Comparison of ENCODE assay signal across 8 cellular contexts in the genomic region with DNA sequence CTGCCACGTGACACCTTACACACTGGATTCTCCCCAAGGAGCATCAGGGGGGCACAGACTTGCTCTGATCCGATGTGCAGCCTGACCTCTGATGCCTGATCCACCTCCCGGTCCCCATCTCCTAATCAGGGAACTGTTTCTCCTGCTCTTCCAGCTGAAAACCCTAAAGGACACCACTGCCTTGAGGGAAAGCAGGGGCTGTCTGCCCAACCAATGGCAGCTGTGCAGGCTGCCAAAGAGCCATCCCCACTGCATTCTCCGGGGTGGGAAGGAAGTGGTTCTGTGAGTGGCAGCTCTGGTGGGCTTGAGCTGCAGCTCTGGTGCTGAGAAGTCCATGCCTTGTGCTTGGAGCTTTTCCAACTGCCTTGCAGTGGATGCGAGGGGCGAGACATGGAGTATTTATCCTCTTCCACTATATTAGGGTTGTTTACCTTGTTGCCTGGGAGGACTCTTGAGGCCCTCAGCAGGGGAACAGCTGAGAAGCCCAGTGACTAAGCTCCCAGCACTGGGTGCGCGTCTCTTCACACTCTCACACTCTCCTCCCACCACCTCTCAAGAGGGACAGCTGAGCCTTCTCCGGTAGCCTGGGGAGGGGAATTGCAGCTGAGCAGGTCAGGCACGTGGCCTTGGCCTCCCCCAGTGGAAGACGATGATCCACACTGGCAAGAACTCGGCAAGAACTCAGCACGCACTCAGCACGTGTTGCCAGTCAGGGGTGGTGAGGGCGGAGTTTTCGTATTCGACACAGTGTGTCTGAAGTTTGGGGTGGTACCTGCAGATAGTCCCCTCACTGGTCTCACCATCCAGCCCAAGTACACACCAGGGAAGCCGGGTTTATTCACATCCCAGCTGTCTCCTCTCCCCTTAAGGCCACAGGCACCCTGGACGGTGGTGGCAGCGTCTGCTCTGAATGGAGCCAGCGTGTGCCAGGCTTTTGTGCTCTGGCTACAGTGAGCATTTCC. TPM values are rescaled to one million over a fixed set of nuclear protein-coding genes. Genes with fewer than 3 reads are reported as not detected.
DNase-seq lines count a peak whose midpoint lies in the region; ATAC-seq, FAIRE-seq and TF ChIP-seq lines count a peak whose summit lies in the region.

No MANE protein-coding gene starts in this region.

- H3K9me3 ChIP-seq in T-helper 17 cell (ENCODE audit: control insufficient read depth, low read length, poor library complexity, severe bottlenecking) (no peaks in the 10 kb centered on the region), left ventricle myocardium inferior (replicated peaks) (no peaks in the 10 kb centered on the region)

- no peak overlapping the region for H3K4me3 ChIP-seq in left ventricle myocardium inferior

- H3K4me3 Mint-ChIP-seq in T-helper 17 cell: no peak overlapping the region

- peaks cover 77% of the 10 kb centered on the region for H3K4me1 ChIP-seq in left ventricle myocardium inferior

- peaks cover 9% of the 10 kb centered on the region for H3K4me1 Mint-ChIP-seq in T-helper 17 cell

- intact Hi-C loops in left ventricle myocardium inferior (cut with micrococcal nuclease): no loop called here

- peaks cover 4% of the 10 kb centered on the region for H3K36me3 Mint-ChIP-seq in T-helper 17 cell (ENCODE audit: low read depth)

- peaks cover 78% of the 10 kb centered on the region for H3K36me3 ChIP-seq in left ventricle myocardium inferior

- no peak for TF ChIP-seq CTCF in left ventricle myocardium inferior (IDR thresholded peaks at IDR 0.05; ENCODE audit: borderline replicate concordance)

- H3K27me3 ChIP-seq in left ventricle myocardium inferior (ENCODE audit: low read depth): no peaks in the 10 kb centered on the region

- ATAC-seq in T-helper 17 cell (no peak), GM21515 (IDR thresholded peaks at IDR 0.05; ENCODE audit: unreplicated experiment) (no peak)

- no peak for FAIRE-seq in GM19239 (lab: Jason Lieb, UNC)

- in situ Hi-C loops in G401 (cut with HindIII; ENCODE audit: low sequenced_read_pairs): no loop called here

- DNase-seq in LHCN-M2 (ENCODE audit: low read depth) (peak; percentile 100), T-helper 17 cell (no peak), left ventricle myocardium inferior (peak; percentile 51), smooth muscle cell of the brain vasculature (ENCODE audit: low read depth, low spot score) (peak; percentile 88), G401 (ENCODE audit: low spot score) (no peak), GM19239 (ENCODE audit: insufficient read length, low spot score) (no peak)
- no peak for DNase-seq in stimulated activated CD4-positive, alpha-beta T cell treated with anti-CD3 and anti-CD28 coated beads, Interleukin-4, amount 100 ng/mL, for 4 hours

- no peaks in the 10 kb centered on the region for H3K27me3 Mint-ChIP-seq in T-helper 17 cell

- H3K27ac ChIP-seq in left ventricle myocardium inferior (replicated peaks): peak overlapping the region; percentile 97

- H3K27ac Mint-ChIP-seq in T-helper 17 cell: peak overlapping the region; percentile 53

RNA-seq across cellular contexts. Expression of gene SPATA32, which starts 21.1 kb away (rescaled TPM):
- 0.11 TPM in 1 of 2 replicates, not detected in the other for total RNA-seq in LHCN-M2 (2014; rRNA removed)
- 0.02 TPM for polyA plus RNA-seq in LHCN-M2 (2012)
- total RNA-seq in T-helper 17 cell: under 1 TPM in 1 of 2 donors, not detected in 1; 0.17 TPM
- total RNA-seq in left ventricle myocardium inferior: not detected
- total RNA-seq in G401 (2014; rRNA removed; shearing (Covaris generic)): not detected in 2 replicates

RNA-seq across cellular contexts. Expression of gene MAP3K14, which starts 33.9 kb away (rescaled TPM):
- total RNA-seq in LHCN-M2 (2014; rRNA removed) (5.8 and 6.2 TPM in 2 replicates), T-helper 17 cell (10 to 100 TPM; 43.8 to 49.1 TPM), left ventricle myocardium inferior (14.8 TPM)
- 7.1 TPM for polyA plus RNA-seq in LHCN-M2 (2012)
- total RNA-seq in G401 (2014; rRNA removed; shearing (Covaris generic)): 17.5 and 17.8 TPM in 2 replicates

Comparison
In these comparisons a context has a peak if more than half of its experiments do, and no peak if none do; other contexts are left out.
1. DNase-seq: peak in LHCN-M2 (single experiment), left ventricle myocardium inferior (single experiment) and smooth muscle cell of the brain vasculature (single experiment); none in T-helper 17 cell (0 of 3), G401 (single experiment), GM19239 (single experiment) and stimulated activated CD4-positive, alpha-beta T cell treated with anti-CD3 and anti-CD28 coated beads, Interleukin-4, amount 100 ng/mL, for 4 hours (0 of 2).